Comparison of ENCODE assay signal across 18 cellular contexts in genomic region chr1:245197121-245197520, GRCh38. TPM values are rescaled to one million over a fixed set of nuclear protein-coding genes. Genes with fewer than 3 reads are reported as not detected.
DNase-seq lines count a peak whose midpoint lies in the region; ATAC-seq and TF ChIP-seq lines count a peak whose summit lies in the region.
"Had no signal": no experiment of that assay in that cellular context is flagged by ENCODE, and none has a peak within 500 bp of the region (broad histone marks: within the 10 kb centered on the region; RNA-seq: fewer than 3 reads in every experiment).

No MANE protein-coding gene starts in this region.

- peaks cover 6% of the 10 kb centered on the region for H3K9me3 Mint-ChIP-seq in neural progenitor cell
- H3K9me3 Mint-ChIP-seq: T-helper 1 cell treated with Interleukin-12 subunit alpha and Interleukin-12 subunit beta and Interleukin-4 antibody, amounts not matched to agents 30 μg/mL and 1 μg/mL, for 36 hours had no signal

- no peak overlapping the region for H3K9ac ChIP-seq in neural progenitor cell
- H3K9ac ChIP-seq: BLaER1 treated with 17β-estradiol and CSF1 and Interleukin-3, amounts not matched to agents 10 nM and 100 nM had no signal

- H3K4me3 Mint-ChIP-seq in neural progenitor cell, result no peak overlapping the region
- H3K4me3 Mint-ChIP-seq: CD4-positive, alpha-beta memory T cell; T-helper 1 cell treated with Interleukin-12 subunit alpha and Interleukin-12 subunit beta and Interleukin-4 antibody, amounts not matched to agents 30 μg/mL and 1 μg/mL, for 36 hours had no signal

- H3K4me3 ChIP-seq in HAP-1 (no peak overlapping the region), neural progenitor cell (no peak overlapping the region)
- H3K4me3 ChIP-seq: BLaER1 treated with 17β-estradiol and CSF1 and Interleukin-3, amounts not matched to agents 10 nM and 100 nM; MG63; SJCRH30 had no signal

- H3K36me3 ChIP-seq in HAP-1 (replicated peaks) (no peaks in the 10 kb centered on the region), neural progenitor cell (no peaks in the 10 kb centered on the region)
- H3K36me3 ChIP-seq: BLaER1 treated with 17β-estradiol and CSF1 and Interleukin-3, amounts not matched to agents 10 nM and 100 nM; MG63 had no signal

- no peak for TF ChIP-seq CTCF in neural progenitor cell (IDR thresholded peaks at IDR 0.05)

- H3K27me3 ChIP-seq in HAP-1 (ENCODE audit: low read depth) (no peaks in the 10 kb centered on the region), neural progenitor cell (no peaks in the 10 kb centered on the region)
- H3K27me3 ChIP-seq: MG63, SJCRH30 had no signal

- H3F3A ChIP-seq in neural progenitor cell (ENCODE audit: low read depth), result peaks cover 30% of the 10 kb centered on the region

- no peaks in the 10 kb centered on the region for H3K79me2 ChIP-seq in neural progenitor cell (ENCODE audit: low read depth)

- H3K4me1 ChIP-seq in HAP-1, result peaks cover 16% of the 10 kb centered on the region
- peaks cover 52% of the 10 kb centered on the region for H3K4me1 ChIP-seq in neural progenitor cell
- H3K4me1 ChIP-seq: SJCRH30 had no signal

- no peak overlapping the region for H3K27ac ChIP-seq in neural progenitor cell
- H3K27ac ChIP-seq: BLaER1 treated with 17β-estradiol and CSF1 and Interleukin-3, amounts not matched to agents 10 nM and 100 nM; SJCRH30 had no signal

- peak; percentile 6 for DNase-seq in NCI-H1105 treated with DMSO at 0.1 percent for 48 hours (lab: John Stamatoyannopoulos, UW)
- no peak for DNase-seq in NCI-H1105 (lab: John Stamatoyannopoulos, UW)
- DNase-seq in HAP-1 (ENCODE audit: low spot score in 2 of 2), result peak; percentile 51 to 92
- peak; percentile 83 for DNase-seq in NCI-H82 (lab: John Stamatoyannopoulos, UW)
- DNase-seq in neural progenitor cell (ENCODE audit: low spot score), result no peak
- no peak for DNase-seq in kidney tubule cell (ENCODE audit: low spot score)
- DNase-seq in kidney glomerular epithelial cell (lab: John Stamatoyannopoulos, UW), result no peak
- DNase-seq: 8988T; Caco-2; CD4-positive, alpha-beta memory T cell; GF-D8; MG63; NCI-H2029 treated with DMSO at 0.1 percent for 48 hours; NCI-H774; SJCRH30 had no signal

- H3K27me3 Mint-ChIP-seq in neural progenitor cell (ENCODE audit: insufficient read depth, low read depth), result peaks cover 14% of the 10 kb centered on the region

- ATAC-seq in GM21381 (IDR thresholded peaks at IDR 0.05; ENCODE audit: unreplicated experiment), result no peak

- no peak overlapping the region for H2AFZ ChIP-seq in neural progenitor cell (replicated peaks)

- H3K9me3 ChIP-seq in HAP-1, result no peaks in the 10 kb centered on the region
- no peaks in the 10 kb centered on the region for H3K9me3 ChIP-seq in neural progenitor cell (ENCODE audit: low read depth)
- H3K9me3 ChIP-seq: BLaER1 treated with 17β-estradiol and CSF1 and Interleukin-3, amounts not matched to agents 10 nM and 100 nM; Caco-2; MG63; SJCRH30 had no signal

- H3K27ac Mint-ChIP-seq in neural progenitor cell, result no peak overlapping the region
- H3K27ac Mint-ChIP-seq: T-helper 1 cell treated with Interleukin-12 subunit alpha and Interleukin-12 subunit beta and Interleukin-4 antibody, amounts not matched to agents 30 μg/mL and 1 μg/mL, for 36 hours had no signal

- H3K4me1 Mint-ChIP-seq in neural progenitor cell, result peaks cover 66% of the 10 kb centered on the region
- H3K4me1 Mint-ChIP-seq: CD4-positive, alpha-beta memory T cell had no signal

- H4K20me1 ChIP-seq in neural progenitor cell (ENCODE audit: low read depth), result no peaks in the 10 kb centered on the region
- H4K20me1 ChIP-seq: BLaER1 treated with 17β-estradiol and CSF1 and Interleukin-3, amounts not matched to agents 10 nM and 100 nM had no signal

- in situ Hi-C loops in HAP-1 (cut with MboI; ENCODE audit: low sequenced_read_pairs), result no loop called here

- no peaks in the 10 kb centered on the region for H3K36me3 Mint-ChIP-seq in neural progenitor cell
- H3K36me3 Mint-ChIP-seq: CD4-positive, alpha-beta memory T cell had no signal

- peak overlapping the region; percentile 57 for H3K4me2 ChIP-seq in neural progenitor cell

RNA-seq across cellular contexts. Expression of gene KIF26B, which starts 42.3 kb away (rescaled TPM):
- 0.47 and 1.2 TPM in 2 replicates for total RNA-seq in neural progenitor cell (ENCODE audit: low replicate concordance)
- total RNA-seq: CD4-positive, alpha-beta memory T cell had no signal

Comparison
In these comparisons a context has a peak if more than half of its experiments do, and no peak if none do; other contexts are left out.
1. DNase-seq: peak in NCI-H1105 treated with DMSO at 0.1 percent for 48 hours (single experiment), HAP-1 (2 of 2) and NCI-H82 (single experiment); none in NCI-H1105 (single experiment), neural progenitor cell (single experiment), kidney tubule cell (single experiment) and kidney glomerular epithelial cell (single experiment).